14 cellular contexts compared by ENCODE assay signal in the genomic region with DNA sequence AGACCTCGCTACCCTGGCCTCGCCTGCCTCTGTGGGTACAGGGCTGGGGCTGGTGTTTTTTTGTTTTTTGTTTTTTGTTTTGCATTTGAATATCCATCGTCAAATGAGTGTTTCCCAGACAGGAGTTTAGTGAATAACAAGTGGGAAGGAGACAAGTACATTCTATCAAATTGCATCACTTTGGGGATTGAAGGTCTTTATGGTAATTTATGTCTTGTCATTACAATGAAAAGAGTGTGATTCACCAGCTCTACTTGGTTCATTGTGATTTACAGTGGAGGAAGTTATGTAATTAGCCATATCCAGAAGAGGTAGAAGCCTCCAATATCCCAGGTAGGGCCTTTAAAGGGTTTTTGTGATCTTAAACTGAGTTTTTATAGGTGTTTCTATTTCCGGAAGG.
"Had no signal": no experiment of that assay in that cellular context is flagged by ENCODE, and none has a peak within 500 bp of the region (broad histone marks: within the 10 kb centered on the region; RNA-seq: fewer than 3 reads in every experiment).

No MANE protein-coding gene starts in this region.

- H3K4me1 ChIP-seq: ascending aorta, right atrium auricular region had no signal

- H3K27ac ChIP-seq: ascending aorta, heart right ventricle, neural progenitor cell, ovary, right atrium auricular region, tibial nerve, WERI-Rb-1 had no signal

- H3K27me3 ChIP-seq: ascending aorta, heart right ventricle, neural progenitor cell, ovary, right atrium auricular region, tibial nerve had no signal

- H3K4me3 Mint-ChIP-seq: activated CD8-positive, alpha-beta T cell treated with anti-CD3 and anti-CD28 coated beads, Interleukin-2, amount 10 ng/mL, durations not matched to agents 7 days and 5 days; activated T-helper 1 cell treated with anti-CD3 and anti-CD28 coated beads, Interleukin-12 subunit alpha, Interleukin-12 subunit beta, Interleukin-2, Interleukin-4 antibody, amounts not matched to agents 30 ng/mL and 10 ng/mL and 1 ng/mL, durations not matched to agents 14 hours and 24 hours and 36 hours; neural progenitor cell; stimulated activated memory B cell treated with anti-CD40 and anti-IgM and Interleukin-4, amounts not matched to agents 10 μg/mL and 1 μg/mL and 100 μg/mL, for 72 hours had no signal

- H3K36me3 ChIP-seq: ascending aorta, heart right ventricle, neural progenitor cell, ovary, right atrium auricular region, tibial nerve, WERI-Rb-1 had no signal

- H3K9me3 ChIP-seq: ascending aorta, heart right ventricle, ovary, right atrium auricular region, tibial nerve had no signal

- H3K27me3 Mint-ChIP-seq: stimulated activated memory B cell treated with anti-CD40 and anti-IgM and Interleukin-4, amounts not matched to agents 10 μg/mL and 1 μg/mL and 100 μg/mL, for 72 hours had no signal

- ATAC-seq: activated CD8-positive, alpha-beta T cell treated with anti-CD3 and anti-CD28 coated beads, Interleukin-2, amount 10 ng/mL, durations not matched to agents 7 days and 5 days; heart right ventricle; stimulated activated memory B cell treated with anti-CD40 and anti-IgM and Interleukin-4, amounts not matched to agents 10 μg/mL and 1 μg/mL and 100 μg/mL, for 72 hours had no signal

- H3K4me3 ChIP-seq: ascending aorta, heart right ventricle, neural progenitor cell, ovary, right atrium auricular region, tibial nerve had no signal

- H3K36me3 Mint-ChIP-seq: neural progenitor cell; stimulated activated memory B cell treated with anti-CD40 and anti-IgM and Interleukin-4, amounts not matched to agents 10 μg/mL and 1 μg/mL and 100 μg/mL, for 72 hours had no signal

- H3K9me3 Mint-ChIP-seq: activated T-helper 1 cell treated with anti-CD3 and anti-CD28 coated beads, Interleukin-12 subunit alpha, Interleukin-12 subunit beta, Interleukin-2, Interleukin-4 antibody, amounts not matched to agents 30 ng/mL and 10 ng/mL and 1 ng/mL, durations not matched to agents 14 hours and 24 hours and 36 hours; stimulated activated memory B cell treated with anti-CD40 and anti-IgM and Interleukin-4, amounts not matched to agents 10 μg/mL and 1 μg/mL and 100 μg/mL, for 72 hours had no signal

- H3K27ac Mint-ChIP-seq: activated CD8-positive, alpha-beta T cell treated with anti-CD3 and anti-CD28 coated beads, Interleukin-2, amount 10 ng/mL, durations not matched to agents 7 days and 5 days; activated T-helper 1 cell treated with anti-CD3 and anti-CD28 coated beads, Interleukin-12 subunit alpha, Interleukin-12 subunit beta, Interleukin-2, Interleukin-4 antibody, amounts not matched to agents 30 ng/mL and 10 ng/mL and 1 ng/mL, durations not matched to agents 14 hours and 24 hours and 36 hours; stimulated activated memory B cell treated with anti-CD40 and anti-IgM and Interleukin-4, amounts not matched to agents 10 μg/mL and 1 μg/mL and 100 μg/mL, for 72 hours had no signal

- H3K4me1 Mint-ChIP-seq: stimulated activated memory B cell treated with anti-CD40 and anti-IgM and Interleukin-4, amounts not matched to agents 10 μg/mL and 1 μg/mL and 100 μg/mL, for 72 hours had no signal

- DNase-seq: activated CD4-positive, alpha-beta T cell treated with anti-CD3 and anti-CD28 coated beads for 4 hours; activated CD8-positive, alpha-beta T cell treated with anti-CD3 and anti-CD28 coated beads, Interleukin-2, amount 10 ng/mL, durations not matched to agents 7 days and 5 days; activated naive CD4-positive, alpha-beta T cell; foreskin melanocyte; heart right ventricle; ovary; T-helper 9 cell; WERI-Rb-1 had no signal
